In genomic region chr6:139370047-139370706, GRCh38 we compare ENCODE assay signal across 8 cellular contexts. TPM values are rescaled to one million over a fixed set of nuclear protein-coding genes. Genes with fewer than 3 reads are reported as not detected.
DNase-seq lines count a peak whose midpoint lies in the region; ATAC-seq and TF ChIP-seq lines count a peak whose summit lies in the region.

No MANE protein-coding gene starts in this region.

- TF ChIP-seq CTCF in H9 (conservative IDR thresholded peaks at IDR 0.05) (no peak), WTC11 (IDR thresholded peaks at IDR 0.05) (no peak), smooth muscle cell (IDR thresholded peaks at IDR 0.05; ENCODE audit: borderline replicate concordance, insufficient read depth, poor library complexity, severe bottlenecking) (no peak)

- H3K27ac ChIP-seq in H9 (ENCODE audit: insufficient read length, low read depth, low read length) (no peak overlapping the region), smooth muscle cell (ENCODE audit: low read depth) (peak overlapping the region; percentile 88)

- H2AFZ ChIP-seq in H9 (ENCODE audit: low read length): no peak overlapping the region
- H2AFZ ChIP-seq in smooth muscle cell (ENCODE audit: low read depth): no peak overlapping the region

- peak overlapping the region; percentile 93 for H3K4me3 ChIP-seq in smooth muscle cell

- no peak overlapping the region for H2BK20ac ChIP-seq in H9 (ENCODE audit: low read depth, low read length, poor library complexity, severe bottlenecking)

- H3F3A ChIP-seq in smooth muscle cell (ENCODE audit: low read depth): peaks cover 28% of the 10 kb centered on the region

- H4K5ac ChIP-seq in H9 (ENCODE audit: insufficient read length, low read depth, low read length): no peak overlapping the region

- no peak overlapping the region for H3K18ac ChIP-seq in H9 (ENCODE audit: insufficient read length, low read depth, low read length)

- POLR2A ChIA-PET in WTC11 (lab: Charles Lee): interaction anchor here (0.7 to 1.1 kb wide), 5 partner anchors 23 to 1546 kb away, joined by 3 to 8 read pairs (median 4); no protein-coding TSS in a partner anchor

- no CpG with 5 or more reads among the region's 6 CpGs for WGBS in H9 (ENCODE audit: extremely low coverage, insufficient read length, low lambda C conversion rate)
- 31% methylated on average over 6 of the region's 6 CpGs for WGBS in smooth muscle cell (ENCODE audit: low lambda C conversion rate)

- H3K4me3 Mint-ChIP-seq in H9 (peak overlapping the region; percentile 27 to 55; a peak in 2 of 5 replicates), WTC11 (peak overlapping the region; percentile 43)

- no peak overlapping the region for H4K91ac ChIP-seq in H9 (ENCODE audit: insufficient read length, low read depth, low read length)

- H3K9ac ChIP-seq in H9 (ENCODE audit: extremely low read depth, insufficient read length, low read length) (no peak overlapping the region), smooth muscle cell (ENCODE audit: low read depth) (no peak overlapping the region)

- no peak overlapping the region for H2AK5ac ChIP-seq in H9 (ENCODE audit: insufficient read length, low read length)

- no peak overlapping the region for H4K8ac ChIP-seq in H9 (replicated peaks; ENCODE audit: insufficient read length, low read depth, low read length)

- H3K27me3 Mint-ChIP-seq in H9 (ENCODE audit: low read depth) (no peaks in the 10 kb centered on the region; the same call in 1 of the 2 replicates), WTC11 (ENCODE audit: low read depth) (no peaks in the 10 kb centered on the region)

- no peak overlapping the region for H3T11ph ChIP-seq in H9 (ENCODE audit: low read length)

- DNase-seq in AG20443 (ENCODE audit: low spot score) (peak; percentile 36), H9 (no peak), WTC11 (ENCODE audit: low spot score) (no peak), glomerular visceral epithelial cell (ENCODE audit: extremely low spot score) (peak; percentile 80), smooth muscle cell (lab: John Stamatoyannopoulos, UW; ENCODE audit: unreplicated experiment) (no peak), NCI-H187 (lab: John Stamatoyannopoulos, UW) (no peak), left colon (no peak)

- H3K4me2 ChIP-seq in H9 (ENCODE audit: insufficient read depth, insufficient read length, low read length) (no peak overlapping the region), smooth muscle cell (peak overlapping the region; percentile 100)

- H3K56ac ChIP-seq in H9 (ENCODE audit: insufficient read length, low read depth, low read length): no peak overlapping the region

- no peaks in the 10 kb centered on the region; the same call in 1 of the 2 replicates for H3K4me1 ChIP-seq in H9 (ENCODE audit: insufficient read depth, low read length)
- H3K4me1 ChIP-seq in smooth muscle cell (ENCODE audit: low read depth): peaks cover 53% of the 10 kb centered on the region

- H3K9me3 Mint-ChIP-seq in H9 (peaks cover 3 to 12% of the 10 kb centered on the region in 2 experiments; a peak in 3 of 5 replicates), WTC11 (no peaks in the 10 kb centered on the region)

- H3K79me2 ChIP-seq in H9 (ENCODE audit: insufficient read depth, low read length): peaks cover 5% of the 10 kb centered on the region; the same call in 1 of the 2 replicates
- peaks cover 29% of the 10 kb centered on the region for H3K79me2 ChIP-seq in smooth muscle cell (ENCODE audit: low read depth)

- H3K4ac ChIP-seq in H9 (ENCODE audit: low read depth, low read length): no peak overlapping the region

- no peak overlapping the region for H3K23ac ChIP-seq in H9 (ENCODE audit: insufficient read length, low read depth, low read length)

- H3K27ac Mint-ChIP-seq in H9 (peak overlapping the region in 2 of 3 experiments; percentile 82 to 85; a peak in 3 of 7 replicates), WTC11 (peak overlapping the region; percentile 81)

- no peaks in the 10 kb centered on the region for H3K36me3 ChIP-seq in smooth muscle cell (ENCODE audit: low read depth)

- H3K27me3 ChIP-seq in H9 (ENCODE audit: insufficient read depth, low read length): no peaks in the 10 kb centered on the region
- H3K27me3 ChIP-seq in smooth muscle cell (ENCODE audit: low read depth): no peaks in the 10 kb centered on the region

- H3K14ac ChIP-seq in H9 (ENCODE audit: insufficient read depth, low read length): no peak overlapping the region

- H3K9me3 ChIP-seq in H9 (ENCODE audit: control insufficient read depth, low read depth, low read length) (no peaks in the 10 kb centered on the region), smooth muscle cell (replicated peaks; ENCODE audit: low read depth) (no peaks in the 10 kb centered on the region)

- CTCF ChIA-PET in WTC11 (lab: Charles Lee): interaction anchor here (0.6 to 1.9 kb wide), 34 partner anchors 9 to 682 kb away, joined by 3 to 13 read pairs (median 4); no protein-coding TSS in a partner anchor

- H2BK12ac ChIP-seq in H9 (ENCODE audit: insufficient read length, low read depth, low read length): no peak overlapping the region

- ATAC-seq in WTC11 (no peak), left colon (no peak), GM21737 (IDR thresholded peaks at IDR 0.05; ENCODE audit: unreplicated experiment) (no peak)

- H3K4me1 Mint-ChIP-seq in H9: peaks cover 63 to 64% of the 10 kb centered on the region in 2 experiments
- H3K4me1 Mint-ChIP-seq in WTC11: peaks cover 66% of the 10 kb centered on the region

- no peak overlapping the region for H2BK120ac ChIP-seq in H9 (ENCODE audit: low read depth, low read length, poor library complexity, severe bottlenecking)

- no peaks in the 10 kb centered on the region for H3K79me1 ChIP-seq in H9 (ENCODE audit: insufficient read depth, low read depth, low read length, poor library complexity, severe bottlenecking)

- H4K20me1 ChIP-seq in H9 (ENCODE audit: control insufficient read depth, insufficient read depth, insufficient read length): no peaks in the 10 kb centered on the region
- peaks cover 36% of the 10 kb centered on the region for H4K20me1 ChIP-seq in smooth muscle cell (ENCODE audit: low read depth)

- H3K36me3 Mint-ChIP-seq in H9 (ENCODE audit: insufficient read depth in 1 of 3, low read depth in 3 of 3): peaks cover 23 to 38% (median 32%) of the 10 kb centered on the region in 3 experiments
- peaks cover 25% of the 10 kb centered on the region for H3K36me3 Mint-ChIP-seq in WTC11

- peaks cover 3% of the 10 kb centered on the region for H3K23me2 ChIP-seq in H9 (ENCODE audit: insufficient read length, low read depth, low read length, poor library complexity, severe bottlenecking)

- H2BK5ac ChIP-seq in H9 (ENCODE audit: insufficient read length, low read length): no peak overlapping the region

- no peak overlapping the region for H2BK15ac ChIP-seq in H9 (ENCODE audit: low read depth, low read length)

- intact Hi-C loops in left colon (cut with DNase I, micrococcal nuclease): loop anchor here in 1 of 2 donors (10.0 kb wide), 2 partner anchors 225 to 485 kb away; no protein-coding TSS in a partner anchor

TF ChIP-seq in WTC11, 78 proteins besides CTCF, POLR2A, EP300 and RAD21 (continues in another document):
- TF ChIP-seq SP1 (CRISPR knock-in tag; conservative IDR thresholded peaks at IDR 0.05) (no peak), E2F1 (CRISPR knock-in tag; IDR thresholded peaks at IDR 0.05) (no peak), ZSCAN18 (CRISPR knock-in tag; IDR thresholded peaks at IDR 0.05) (no peak), MYBL2 (CRISPR knock-in tag; IDR thresholded peaks at IDR 0.05) (no peak), USF1 (CRISPR knock-in tag; IDR thresholded peaks at IDR 0.05) (no peak), IRF1 (CRISPR knock-in tag; IDR thresholded peaks at IDR 0.05) (no peak), SMAD4 (CRISPR knock-in tag; IDR thresholded peaks at IDR 0.05) (no peak), ZNF232 (CRISPR knock-in tag; IDR thresholded peaks at IDR 0.05) (no peak), RELA (CRISPR knock-in tag; IDR thresholded peaks at IDR 0.05; ENCODE audit: borderline replicate concordance) (no peak), ZNF121 (CRISPR knock-in tag; IDR thresholded peaks at IDR 0.05) (no peak), SOX15 (CRISPR knock-in tag; IDR thresholded peaks at IDR 0.05) (no peak)

RNA-seq across cellular contexts. Expression of gene CITED2, which starts 4.3 kb away (rescaled TPM):
- total RNA-seq in H9 (2021): 107 and 110 TPM in 2 replicates
- 63.4 to 82.3 TPM (median 81.8 TPM) in 3 replicates for total RNA-seq in WTC11 (2021)
- total RNA-seq in smooth muscle cell: 209 and 213 TPM in 2 replicates
- 58.2 and 67.9 TPM in 2 replicates for polyA plus RNA-seq in smooth muscle cell
- 100 to 1,000 TPM in 1 of 2 donors, 10 to 100 TPM in 1; 75.0 to 109 TPM for total RNA-seq in left colon

Comparison
In these comparisons a context has a peak if more than half of its experiments do, and no peak if none do; other contexts are left out.
1. DNase-seq: peak in AG20443 (single experiment) and glomerular visceral epithelial cell (single experiment); none in H9 (single experiment), WTC11 (single experiment), smooth muscle cell (single experiment), NCI-H187 (0 of 2) and left colon (0 of 2).